In the genomic region with DNA sequence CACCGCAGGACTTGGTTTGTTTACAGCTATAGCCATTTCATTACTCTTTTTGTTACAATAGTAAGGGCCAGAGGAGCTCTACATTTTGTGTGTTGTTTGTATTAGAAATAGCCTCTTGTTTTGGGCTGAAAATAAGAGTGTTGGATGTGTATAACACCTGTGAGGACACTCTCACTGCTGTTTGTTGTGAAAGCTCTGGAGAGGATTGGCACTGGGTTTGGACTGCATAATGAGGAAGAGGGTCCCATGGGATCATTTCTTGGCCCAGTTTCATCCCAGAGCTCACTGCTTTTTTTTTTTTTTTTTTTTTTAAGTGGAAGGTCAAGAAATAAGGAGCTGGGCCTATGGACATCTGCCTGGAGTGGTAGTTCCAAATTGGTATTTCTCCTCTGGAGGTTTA, we compare ENCODE assay signal across 20 cellular contexts.
DNase-seq lines count a peak whose midpoint lies in the region; ATAC-seq, FAIRE-seq and TF ChIP-seq lines count a peak whose summit lies in the region.
"Had no signal": no experiment of that assay in that cellular context is flagged by ENCODE, and none has a peak within 500 bp of the region (broad histone marks: within the 10 kb centered on the region; RNA-seq: fewer than 3 reads in every experiment).

No MANE protein-coding gene starts in this region.

- H3K4me2 ChIP-seq in GM23338 = no peak overlapping the region

- no peaks in the 10 kb centered on the region for H3K79me2 ChIP-seq in GM23338 (replicated peaks; ENCODE audit: insufficient read depth)

- H3K27me3 Mint-ChIP-seq in central memory CD8-positive, alpha-beta T cell = no peaks in the 10 kb centered on the region
- H3K27me3 Mint-ChIP-seq in chondrocyte (ENCODE audit: low read depth) (no peaks in the 10 kb centered on the region), GM23338 (ENCODE audit: insufficient read depth, low read depth, poor library complexity) (peaks cover 4% of the 10 kb centered on the region)
- H3K27me3 Mint-ChIP-seq: B cell; CD4-positive, alpha-beta T cell had no signal

- H2AFZ ChIP-seq in GM23338 = no peak overlapping the region

- H3K36me3 Mint-ChIP-seq in central memory CD8-positive, alpha-beta T cell (ENCODE audit: insufficient read depth) = peaks cover 2% of the 10 kb centered on the region
- no peaks in the 10 kb centered on the region for H3K36me3 Mint-ChIP-seq in chondrocyte (ENCODE audit: low read depth)
- no peaks in the 10 kb centered on the region for H3K36me3 Mint-ChIP-seq in GM23338 (ENCODE audit: low read depth)

- H3K4me1 Mint-ChIP-seq in central memory CD8-positive, alpha-beta T cell = no peaks in the 10 kb centered on the region
- H3K4me1 Mint-ChIP-seq in chondrocyte (ENCODE audit: low read depth) = no peaks in the 10 kb centered on the region
- no peaks in the 10 kb centered on the region; the same call in 2 of the 3 replicates for H3K4me1 Mint-ChIP-seq in GM23338
- H3K4me1 Mint-ChIP-seq: B cell had no signal

- H3K4me3 ChIP-seq in left ventricle myocardium inferior (no peak overlapping the region), GM23338 (no peak overlapping the region)
- H3K4me3 ChIP-seq: HAP-1 had no signal

- peaks cover 10% of the 10 kb centered on the region for H3K9me3 ChIP-seq in left ventricle myocardium inferior (replicated peaks)
- H3K9me3 ChIP-seq: HAP-1 had no signal

- H3K27ac Mint-ChIP-seq in central memory CD8-positive, alpha-beta T cell (ENCODE audit: low read depth) = peak overlapping the region; percentile 19
- no peak overlapping the region for H3K27ac Mint-ChIP-seq in chondrocyte (ENCODE audit: unreplicated experiment)
- H3K27ac Mint-ChIP-seq in GM23338 = no peak overlapping the region
- H3K27ac Mint-ChIP-seq: B cell; CD4-positive, alpha-beta T cell had no signal

- no peaks in the 10 kb centered on the region for H3K9me3 Mint-ChIP-seq in central memory CD8-positive, alpha-beta T cell
- H3K9me3 Mint-ChIP-seq in chondrocyte (ENCODE audit: low read depth) (peaks cover 26% of the 10 kb centered on the region), GM23338 (peaks cover 4% of the 10 kb centered on the region; the same call in 2 of the 3 replicates)

- no peak for FAIRE-seq in frontal cortex (lab: Jason Lieb, UNC)
- FAIRE-seq: G401.6, GM12891, H1 had no signal

- TF ChIP-seq CTCF in left ventricle myocardium inferior (IDR thresholded peaks at IDR 0.05; ENCODE audit: borderline replicate concordance) (no peak), chondrocyte (IDR thresholded peaks at IDR 0.05) (no peak), GM23338 (conservative IDR thresholded peaks at IDR 0.05; ENCODE audit: low read depth in 2 of 2) (no peak)

- intact Hi-C loops in left ventricle myocardium inferior (cut with micrococcal nuclease) (no loop called here), Right ventricle myocardium inferior (cut with DNase I) (no loop called here)

- no peak overlapping the region for H3K4me3 Mint-ChIP-seq in central memory CD8-positive, alpha-beta T cell
- H3K4me3 Mint-ChIP-seq in chondrocyte (ENCODE audit: unreplicated experiment) = no peak overlapping the region
- H3K4me3 Mint-ChIP-seq in GM23338 = no peak overlapping the region
- H3K4me3 Mint-ChIP-seq: B cell; CD4-positive, alpha-beta T cell had no signal

- H3F3A ChIP-seq in GM23338 (replicated peaks; ENCODE audit: low read depth) = no peaks in the 10 kb centered on the region

- H3K27ac ChIP-seq in left ventricle myocardium inferior (replicated peaks) (peak overlapping the region; percentile 27), GM23338 (ENCODE audit: low read depth) (no peak overlapping the region)

- H3K27me3 ChIP-seq in left ventricle myocardium inferior (ENCODE audit: low read depth) = no peaks in the 10 kb centered on the region
- no peaks in the 10 kb centered on the region for H3K27me3 ChIP-seq in GM23338 (ENCODE audit: insufficient read depth)

- ATAC-seq in Right ventricle myocardium inferior (no peak), GM23338 (no peak)
- ATAC-seq in central memory CD8-positive, alpha-beta T cell (replicated peaks; ENCODE audit: extremely low read depth, poor library complexity, severe bottlenecking) = no peak

- H3K36me3 ChIP-seq in left ventricle myocardium inferior = no peaks in the 10 kb centered on the region
- no peaks in the 10 kb centered on the region for H3K36me3 ChIP-seq in GM23338 (ENCODE audit: insufficient read depth)
- H3K36me3 ChIP-seq: HAP-1 had no signal

- DNase-seq in left ventricle myocardium inferior (no peak), Right ventricle myocardium inferior (ENCODE audit: missing footprints) (no peak), NCI-H446 (lab: John Stamatoyannopoulos, UW) (peak; percentile 37 to 75), chondrocyte (ENCODE audit: low spot score) (no peak), GM23338 (ENCODE audit: low spot score) (no peak), frontal cortex (ENCODE audit: low spot score in 2 of 2) (no peak)
- DNase-seq in central memory CD8-positive, alpha-beta T cell (ENCODE audit: low spot score in 2 of 2) = no peak
- DNase-seq: ACHN; C1 segment of cervical spinal cord; Calu3; CD4-positive, alpha-beta T cell; DMS153; DMS79 treated with DMSO at 0.1 percent for 48 hours; EL; IMR-90 had no signal

- H3K9me2 ChIP-seq in GM23338 (ENCODE audit: insufficient read depth) = no peaks in the 10 kb centered on the region

- no peaks in the 10 kb centered on the region for H4K20me1 ChIP-seq in GM23338 (replicated peaks; ENCODE audit: insufficient read depth)

- peaks cover 3% of the 10 kb centered on the region for H3K4me1 ChIP-seq in left ventricle myocardium inferior
- peaks cover 6% of the 10 kb centered on the region; the same call in 1 of the 2 replicates for H3K4me1 ChIP-seq in GM23338 (ENCODE audit: insufficient read depth)
- H3K4me1 ChIP-seq: HAP-1 had no signal

TF ChIP-seq in GM23338, 12 proteins besides CTCF, POLR2A, EP300 and RAD21 (continues in another document):
- TF ChIP-seq REST (IDR thresholded peaks at IDR 0.05; ENCODE audit: unreplicated experiment) (no peak), EZH2 (IDR thresholded peaks at IDR 0.05; ENCODE audit: low read depth, unreplicated experiment) (no peak), CREB1 (CRISPR knock-in tag; IDR thresholded peaks at IDR 0.05; ENCODE audit: low read depth) (no peak), EZH2phosphoT487 (IDR thresholded peaks at IDR 0.05; ENCODE audit: unreplicated experiment) (no peak), STAT1 (IDR thresholded peaks at IDR 0.05; ENCODE audit: unreplicated experiment) (no peak), NANOG (IDR thresholded peaks at IDR 0.05; ENCODE audit: borderline replicate concordance) (no peak)

Comparison
In these comparisons a context has a peak if more than half of its experiments do, and no peak if none do; other contexts are left out.
1. DNase-seq: peak in NCI-H446 (2 of 2); none in left ventricle myocardium inferior (single experiment), Right ventricle myocardium inferior (single experiment), central memory CD8-positive, alpha-beta T cell (0 of 2), chondrocyte (single experiment), GM23338 (single experiment) and frontal cortex (0 of 2).